In the genomic region with DNA sequence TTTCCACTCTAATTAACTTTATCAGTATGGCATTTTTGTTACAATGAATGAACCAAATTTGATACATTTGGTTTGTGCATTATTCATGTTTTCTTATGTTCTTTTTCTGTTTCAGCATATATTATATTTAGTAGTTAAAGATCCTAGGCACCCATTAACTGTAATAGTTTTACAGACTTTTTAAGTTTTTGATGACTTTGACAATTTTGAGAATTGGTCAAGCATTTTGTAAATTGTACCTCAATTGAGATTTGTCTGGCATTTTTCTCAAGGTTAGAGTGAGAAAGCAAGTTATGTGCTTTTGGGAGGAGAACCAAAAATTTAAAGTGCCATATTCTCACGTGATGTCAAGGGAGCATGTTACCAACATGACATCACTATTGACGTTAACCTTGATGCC, we compare ENCODE assay signal across 7 cellular contexts.
"Had no signal": no experiment of that assay in that cellular context is flagged by ENCODE, and none has a peak within 500 bp of the region (broad histone marks: within the 10 kb centered on the region; RNA-seq: fewer than 3 reads in every experiment).

No MANE protein-coding gene starts in this region.

- H3K27ac ChIP-seq: HL-60, KMS-11 had no signal

- H3K4me2 ChIP-seq: KMS-11 had no signal

- H3K9ac ChIP-seq: KMS-11 had no signal

- FAIRE-seq: HTR-8/SVneo, K562 had no signal

- DNase-seq: Kasumi-1, KBM-7, KG1 had no signal

- ATAC-seq: K562 had no signal

- H3K4me3 ChIP-seq: K562 had no signal
